ENCODE assay signal across 8 cellular contexts in genomic region chr18:75915941-75916640, GRCh38.
A peak's percentile ranks its signal among the peaks of the same experiment; 100 is the strongest.
DNase-seq lines count a peak whose midpoint lies in the region; ATAC-seq and TF ChIP-seq lines count a peak whose summit lies in the region.
"Had no signal": no experiment of that assay in that cellular context is flagged by ENCODE, and none has a peak within 500 bp of the region (broad histone marks: within the 10 kb centered on the region; RNA-seq: fewer than 3 reads in every experiment).

No MANE protein-coding gene starts in this region.

- no peaks in the 10 kb centered on the region for H3K36me3 Mint-ChIP-seq in stimulated activated memory B cell treated with anti-CD40 and anti-IgM and Interleukin-4, amounts not matched to agents 10 μg/mL and 1 μg/mL and 100 μg/mL, for 72 hours
- H3K36me3 Mint-ChIP-seq: stimulated activated naive B cell treated with anti-CD40 and anti-IgM and Interleukin-4, amounts not matched to agents 10 μg/mL and 1 μg/mL and 100 μg/mL, for 72 hours had no signal

- H3K4me3 ChIP-seq in LNCaP clone FGC (ENCODE audit: low read depth, low read length): peak overlapping the region; percentile 27; the same call in 1 of the 2 replicates

- no peak overlapping the region for H3K4me3 Mint-ChIP-seq in stimulated activated memory B cell treated with anti-CD40 and anti-IgM and Interleukin-4, amounts not matched to agents 10 μg/mL and 1 μg/mL and 100 μg/mL, for 72 hours
- H3K4me3 Mint-ChIP-seq: stimulated activated naive B cell treated with anti-CD40 and anti-IgM and Interleukin-4, amounts not matched to agents 10 μg/mL and 1 μg/mL and 100 μg/mL, for 72 hours had no signal

- no peak overlapping the region for H3K27ac Mint-ChIP-seq in stimulated activated memory B cell treated with anti-CD40 and anti-IgM and Interleukin-4, amounts not matched to agents 10 μg/mL and 1 μg/mL and 100 μg/mL, for 72 hours
- H3K27ac Mint-ChIP-seq: stimulated activated naive B cell treated with anti-CD40 and anti-IgM and Interleukin-4, amounts not matched to agents 10 μg/mL and 1 μg/mL and 100 μg/mL, for 72 hours had no signal

- ATAC-seq in stimulated activated memory B cell treated with anti-CD40 and anti-IgM and Interleukin-4, amounts not matched to agents 10 μg/mL and 1 μg/mL and 100 μg/mL, for 72 hours: peak; percentile 17
- ATAC-seq in HG03139 (IDR thresholded peaks at IDR 0.05; ENCODE audit: unreplicated experiment) (no peak), GM19455 (IDR thresholded peaks at IDR 0.05; ENCODE audit: unreplicated experiment) (no peak)
- ATAC-seq: stimulated activated naive B cell treated with anti-CD40 and anti-IgM and Interleukin-4, amounts not matched to agents 10 μg/mL and 1 μg/mL and 100 μg/mL, for 72 hours had no signal

- no peak for TF ChIP-seq CTCF in LNCaP clone FGC (IDR thresholded peaks at IDR 0.05; ENCODE audit: control insufficient read depth, extremely low read depth, insufficient read depth)

- H3K27me3 Mint-ChIP-seq in stimulated activated memory B cell treated with anti-CD40 and anti-IgM and Interleukin-4, amounts not matched to agents 10 μg/mL and 1 μg/mL and 100 μg/mL, for 72 hours: peaks cover 14% of the 10 kb centered on the region

- H3K4me1 Mint-ChIP-seq in stimulated activated memory B cell treated with anti-CD40 and anti-IgM and Interleukin-4, amounts not matched to agents 10 μg/mL and 1 μg/mL and 100 μg/mL, for 72 hours: no peaks in the 10 kb centered on the region
- H3K4me1 Mint-ChIP-seq: stimulated activated naive B cell treated with anti-CD40 and anti-IgM and Interleukin-4, amounts not matched to agents 10 μg/mL and 1 μg/mL and 100 μg/mL, for 72 hours had no signal

- no peaks in the 10 kb centered on the region for H3K9me3 Mint-ChIP-seq in stimulated activated memory B cell treated with anti-CD40 and anti-IgM and Interleukin-4, amounts not matched to agents 10 μg/mL and 1 μg/mL and 100 μg/mL, for 72 hours

- DNase-seq in LNCaP clone FGC (ENCODE audit: low read depth): no peak
- DNase-seq in anterior cingulate cortex (lab: John Stamatoyannopoulos, UW): peak in 51 of 58 donors; percentile 5 to 76 (median 32)
- peak; percentile 99 for DNase-seq in iPS-NIHi11 (ENCODE audit: low spot score)
- no peak for DNase-seq in stimulated activated CD4-positive, alpha-beta T cell treated with anti-CD3 and anti-CD28 coated beads, Interleukin-4, amount 100 ng/mL, for 4 hours
- DNase-seq: stimulated activated naive B cell treated with anti-CD40 and anti-IgM and Interleukin-4, amounts not matched to agents 10 μg/mL and 1 μg/mL and 100 μg/mL, for 72 hours had no signal

Comparison
In these comparisons a context has a peak if more than half of its experiments do, and no peak if none do; other contexts are left out.
1. DNase-seq: peak in anterior cingulate cortex (51 of 58) and iPS-NIHi11 (single experiment); none in LNCaP clone FGC (single experiment) and stimulated activated CD4-positive, alpha-beta T cell treated with anti-CD3 and anti-CD28 coated beads, Interleukin-4, amount 100 ng/mL, for 4 hours (0 of 2).